Comparison of ENCODE assay signal across 27 cellular contexts in genomic region chr7:43041724-43042123, GRCh38.
"Had no signal": no experiment of that assay in that cellular context is flagged by ENCODE, and none has a peak within 500 bp of the region (broad histone marks: within the 10 kb centered on the region; RNA-seq: fewer than 3 reads in every experiment).

No MANE protein-coding gene starts in this region.

- H3K4me3 ChIP-seq: colonic mucosa, gastrocnemius medialis, heart right ventricle had no signal

- H3K27ac Mint-ChIP-seq: activated CD4-positive, alpha-beta memory T cell treated with anti-CD3 and anti-CD28 coated beads, Interleukin-2, amount 10 ng/mL, durations not matched to agents 7 days and 5 days; activated CD4-positive, alpha-beta T cell treated with anti-CD3 and anti-CD28 coated beads, Interleukin-2, amount 10 ng/mL, durations not matched to agents 7 days and 5 days; activated naive CD8-positive, alpha-beta T cell; activated T-helper 17 cell treated with anti-CD3 and anti-CD28 coated beads, Interleukin-2, amount 50 U/mL, for 72 hours; T-helper 17 cell; T-helper 2 cell treated with Interferon-gamma antibody and Interleukin-4, amounts not matched to agents 5 μg/mL and 100 μg/mL, for 36 hours had no signal

- DNase-seq: activated CD4-positive, alpha-beta memory T cell treated with anti-CD3 and anti-CD28 coated beads, Interleukin-2, amount 10 ng/mL, durations not matched to agents 7 days and 5 days; activated CD4-positive, alpha-beta T cell treated with anti-CD3 and anti-CD28 coated beads for 1 hour; activated CD4-positive, alpha-beta T cell treated with anti-CD3 and anti-CD28 coated beads for 4 hours; activated CD4-positive, alpha-beta T cell treated with anti-CD3 and anti-CD28 coated beads, Interleukin-2, amount 10 ng/mL, durations not matched to agents 7 days and 5 days; activated CD4-positive, alpha-beta T cell treated with anti-CD3 and anti-CD28 coated beads, Interleukin-2, amount 50 U/mL, for 4 hours; activated CD8-positive, alpha-beta memory T cell treated with anti-CD3 and anti-CD28 coated beads for 24 hours; activated effector memory CD4-positive, alpha-beta T cell treated with Interleukin-2 at 50 U/mL for 16 hours; activated gamma-delta T cell treated with Interleukin-2 at 50 U/mL for 16 hours; activated naive CD4-positive, alpha-beta T cell treated with anti-CD3 and anti-CD28 coated beads, Interleukin-2, amount 50 U/mL, for 16 hours; activated naive CD4-positive, alpha-beta T cell treated with Interleukin-2 at 50 U/mL for 16 hours; activated T-cell treated with anti-CD3 and anti-CD28 coated beads, Interleukin-2, amount 50 U/mL, for 4 hours; amniotic stem cell; anterior cingulate cortex; caudate nucleus; colonic mucosa; effector CD8-positive, alpha-beta T cell; gastrocnemius medialis; heart right ventricle; T-helper 1 cell; T-helper 17 cell; T1000 had no signal

- H3K36me3 ChIP-seq: brain microvascular endothelial cell, colonic mucosa, gastrocnemius medialis, heart right ventricle had no signal

- H3K27me3 ChIP-seq: brain microvascular endothelial cell, colonic mucosa, gastrocnemius medialis had no signal

- H3K9me3 Mint-ChIP-seq: activated CD4-positive, alpha-beta memory T cell treated with anti-CD3 and anti-CD28 coated beads, Interleukin-2, amount 10 ng/mL, durations not matched to agents 7 days and 5 days; activated CD4-positive, alpha-beta T cell treated with anti-CD3 and anti-CD28 coated beads, Interleukin-2, amount 10 ng/mL, durations not matched to agents 7 days and 5 days; activated T-cell treated with anti-CD3 and anti-CD28 coated beads, Interleukin-2, amount 50 U/mL, for 4 hours; activated T-helper 17 cell treated with anti-CD3 and anti-CD28 coated beads, Interleukin-2, amount 50 U/mL, for 72 hours; T-helper 2 cell treated with Interferon-gamma antibody and Interleukin-4, amounts not matched to agents 5 μg/mL and 100 μg/mL, for 36 hours had no signal

- H3K27ac ChIP-seq: brain microvascular endothelial cell, colonic mucosa, gastrocnemius medialis, heart right ventricle had no signal

- FAIRE-seq: bronchial epithelial cell had no signal

- H3K4me1 Mint-ChIP-seq: activated CD4-positive, alpha-beta memory T cell treated with anti-CD3 and anti-CD28 coated beads, Interleukin-2, amount 10 ng/mL, durations not matched to agents 7 days and 5 days; activated CD4-positive, alpha-beta T cell treated with anti-CD3 and anti-CD28 coated beads, Interleukin-2, amount 10 ng/mL, durations not matched to agents 7 days and 5 days; activated T-helper 17 cell treated with anti-CD3 and anti-CD28 coated beads, Interleukin-2, amount 50 U/mL, for 72 hours had no signal

- H3K9me3 ChIP-seq: colonic mucosa, gastrocnemius medialis, heart right ventricle had no signal

- ATAC-seq: activated T-cell treated with anti-CD3 and anti-CD28 coated beads, Interleukin-2, amount 50 U/mL, for 4 hours; activated T-helper 17 cell treated with anti-CD3 and anti-CD28 coated beads, Interleukin-2, amount 50 U/mL, for 72 hours; esophagus mucosa; gastrocnemius medialis; heart right ventricle; T-helper 17 cell had no signal

- H3K4me3 Mint-ChIP-seq: activated CD4-positive, alpha-beta memory T cell treated with anti-CD3 and anti-CD28 coated beads, Interleukin-2, amount 10 ng/mL, durations not matched to agents 7 days and 5 days; activated CD4-positive, alpha-beta T cell treated with anti-CD3 and anti-CD28 coated beads, Interleukin-2, amount 10 ng/mL, durations not matched to agents 7 days and 5 days; activated naive CD8-positive, alpha-beta T cell; activated T-cell treated with anti-CD3 and anti-CD28 coated beads, Interleukin-2, amount 50 U/mL, for 4 hours; activated T-helper 17 cell treated with anti-CD3 and anti-CD28 coated beads, Interleukin-2, amount 50 U/mL, for 72 hours; T-helper 17 cell; T-helper 2 cell treated with Interferon-gamma antibody and Interleukin-4, amounts not matched to agents 5 μg/mL and 100 μg/mL, for 36 hours had no signal

- H3K36me3 Mint-ChIP-seq: activated naive CD8-positive, alpha-beta T cell had no signal

- H3K4me1 ChIP-seq: colonic mucosa, gastrocnemius medialis, heart right ventricle had no signal
